In the genomic region with DNA sequence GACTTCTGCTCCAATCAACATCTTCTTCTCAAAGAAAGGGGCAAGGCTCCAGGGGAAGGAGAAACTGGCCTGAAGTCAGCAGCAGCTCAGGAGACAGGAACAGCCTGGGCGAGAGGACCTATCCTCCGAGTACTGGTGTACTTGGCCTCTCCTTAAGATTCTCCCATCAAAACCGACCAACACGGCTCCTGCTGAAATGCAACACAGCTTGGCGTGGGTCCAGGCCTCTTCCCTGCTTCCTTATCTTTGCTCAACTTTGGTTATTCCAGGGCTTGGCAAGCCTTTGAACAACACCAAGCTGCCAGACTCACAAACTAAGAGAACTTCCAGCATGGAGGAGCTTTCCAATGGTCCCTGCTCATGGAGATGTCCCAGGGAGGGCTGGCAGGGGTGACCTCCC, we compare ENCODE assay signal across 25 cellular contexts.
"Had no signal": no experiment of that assay in that cellular context is flagged by ENCODE, and none has a peak within 500 bp of the region (broad histone marks: within the 10 kb centered on the region; RNA-seq: fewer than 3 reads in every experiment).

No MANE protein-coding gene starts in this region.

- H3K9me3 ChIP-seq: colonic mucosa, esophagus squamous epithelium, gastrocnemius medialis, lower lobe of right lung had no signal

- H3K4me3 ChIP-seq: colonic mucosa, esophagus squamous epithelium, gastrocnemius medialis, heart right ventricle, left ventricle myocardium inferior, lower lobe of right lung had no signal

- H3K36me3 ChIP-seq: colonic mucosa, esophagus squamous epithelium, gastrocnemius medialis, heart right ventricle, left ventricle myocardium inferior, lower lobe of right lung had no signal

- FAIRE-seq: endometrium had no signal

- DNase-seq: cerebellar nuclear complex; colonic mucosa; cortex of kidney; effector CD8-positive, alpha-beta T cell; effector memory CD8-positive, alpha-beta T cell; endodermal cell; erythroblast; esophagus squamous epithelium; foreskin fibroblast; foreskin melanocyte; gastrocnemius medialis; glutamatergic neuron; head of caudate nucleus; heart right ventricle; hippocampal formation; immature natural killer cell; islet precursor cell; left colon; left ventricle myocardium inferior; lower lobe of right lung; mesenchymal stem cell; midbrain had no signal

- ATAC-seq: effector memory CD8-positive, alpha-beta T cell; esophagus mucosa; gastrocnemius medialis; heart right ventricle; left colon; left lobe of liver; lower lobe of right lung had no signal

- H3K27me3 ChIP-seq: colonic mucosa, esophagus squamous epithelium, gastrocnemius medialis had no signal

- H3K4me1 ChIP-seq: colonic mucosa, gastrocnemius medialis, heart right ventricle, left ventricle myocardium inferior, lower lobe of right lung had no signal

- H3K27ac ChIP-seq: colonic mucosa, gastrocnemius medialis, heart right ventricle, left ventricle myocardium inferior, lower lobe of right lung had no signal
